ENCODE assay signal across 9 cellular contexts in the genomic region with DNA sequence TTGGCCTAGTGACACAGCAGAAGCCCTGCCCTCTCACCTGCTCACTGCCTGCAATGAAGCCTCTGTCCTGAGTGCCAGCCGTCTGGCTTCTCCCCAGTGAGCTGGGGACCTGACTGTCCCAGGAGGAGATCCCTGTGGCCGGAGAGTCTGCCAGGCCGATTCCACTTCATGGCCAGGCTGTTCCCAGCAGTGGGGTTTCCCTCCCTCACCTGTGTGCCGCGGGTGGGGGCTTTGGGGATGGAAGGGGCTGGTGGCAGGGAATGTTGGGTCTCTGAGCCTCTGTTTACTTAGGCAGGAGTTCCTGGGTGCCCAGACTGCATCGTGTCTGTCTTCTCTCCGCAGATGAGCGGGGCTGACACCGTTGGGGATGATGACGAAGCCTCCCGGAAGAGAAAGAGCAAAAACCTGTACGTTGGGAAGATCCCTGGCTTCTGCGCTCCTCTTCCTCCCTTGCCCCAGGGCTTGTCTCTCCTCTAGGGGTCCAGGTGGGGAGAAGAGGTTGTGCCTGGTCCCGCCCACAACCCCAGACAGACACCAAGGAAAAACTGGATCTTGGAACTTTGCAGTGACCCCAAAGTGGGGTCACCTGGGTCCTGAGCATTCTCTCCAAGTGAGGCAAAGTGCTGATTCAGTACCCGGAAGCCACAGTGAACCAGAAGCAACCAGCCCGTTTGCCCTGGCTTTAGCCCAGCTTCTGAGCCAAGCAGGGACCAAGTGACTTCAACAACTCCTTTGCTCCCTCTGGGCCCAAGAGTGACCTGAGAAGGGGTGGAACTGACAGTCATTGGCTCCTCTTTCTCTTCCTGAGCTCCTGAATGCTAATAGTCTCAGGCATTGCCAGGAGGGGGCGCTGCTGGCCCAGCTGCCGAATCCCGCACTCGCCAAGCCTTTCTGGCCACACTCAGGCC.
DNase-seq lines count a peak whose midpoint lies in the region; ATAC-seq lines count a peak whose summit lies in the region.
"Had no signal": no experiment of that assay in that cellular context is flagged by ENCODE, and none has a peak within 500 bp of the region (broad histone marks: within the 10 kb centered on the region; RNA-seq: fewer than 3 reads in every experiment).

No MANE protein-coding gene starts in this region.

- CTCF ChIA-PET in CD4-positive, alpha-beta memory T cell (lab: Charles Lee; ENCODE audit: partially characterized antibody): interaction anchor here (0.6 to 17.1 kb wide), 19 partner anchors 10 to 192 kb away, joined by 3 to 322 read pairs (median 3); a partner anchor contains a TSS

- H3K36me3 ChIP-seq in CD4-positive, alpha-beta memory T cell (ENCODE audit: insufficient read depth, low read length): peaks cover 10% of the 10 kb centered on the region

- DNase-seq in CD4-positive, alpha-beta memory T cell: peak in 4 of 5 donors; percentile 25 to 33 (median 28)
- peak; percentile 83 for DNase-seq in HuH-7.5 (ENCODE audit: low spot score)
- DNase-seq in SHP77 (lab: John Stamatoyannopoulos, UW): peak; percentile 56
- peak; percentile 62 for DNase-seq in activated naive CD4-positive, alpha-beta T cell treated with Interleukin-2 at 50 U/mL for 16 hours
- peak in 41 of 42 donors; percentile 73 to 93 (median 85) for DNase-seq in head of caudate nucleus
- peak; percentile 77 for DNase-seq in pons (ENCODE audit: low spot score)
- no peak for DNase-seq in cortex of kidney (lab: John Stamatoyannopoulos, UW)

- H3K4me3 ChIP-seq in CD4-positive, alpha-beta memory T cell (ENCODE audit: low read length in 2 of 2): no peak overlapping the region
- H3K4me3 ChIP-seq: SK-N-MC had no signal

- intact Hi-C loops in CD4-positive, alpha-beta memory T cell (cut with micrococcal nuclease): loop anchor here (1.0 to 2.0 kb wide), 4 partner anchors 12 to 317 kb away; no protein-coding TSS in a partner anchor
- intact Hi-C loops in head of caudate nucleus (cut with DNase I): no loop called here

- peaks cover 11 to 39% of the 10 kb centered on the region in 2 donors for H3K36me3 Mint-ChIP-seq in CD4-positive, alpha-beta memory T cell

- H3K27ac ChIP-seq in CD4-positive, alpha-beta memory T cell (ENCODE audit: low read depth, low read length): no peak overlapping the region
- H3K27ac ChIP-seq: SK-N-MC had no signal

- H3K4me1 ChIP-seq in CD4-positive, alpha-beta memory T cell (ENCODE audit: insufficient read depth, low read length): peaks cover 18% of the 10 kb centered on the region

- peaks cover 18 to 46% (median 25%) of the 10 kb centered on the region in 4 donors for H3K4me1 Mint-ChIP-seq in CD4-positive, alpha-beta memory T cell

- H3K27me3 ChIP-seq in CD4-positive, alpha-beta memory T cell (ENCODE audit: insufficient read depth, low read length): no peaks in the 10 kb centered on the region

- H3K27ac Mint-ChIP-seq in CD4-positive, alpha-beta memory T cell: peak overlapping the region in 3 of 7 donors; percentile 41 to 74 (median 73)

- H3K9me3 Mint-ChIP-seq in CD4-positive, alpha-beta memory T cell: peaks cover 0 to 2% (median 0%) of the 10 kb centered on the region in 8 donors

- no peaks in the 10 kb centered on the region for H3K9me3 ChIP-seq in CD4-positive, alpha-beta memory T cell (ENCODE audit: control insufficient read depth in 1 of 2, low read length in 2 of 2)

- no peaks in the 10 kb centered on the region for H3K27me3 Mint-ChIP-seq in CD4-positive, alpha-beta memory T cell

- POLR2A ChIA-PET in CD4-positive, alpha-beta memory T cell (lab: Charles Lee; ENCODE audit: partially characterized antibody): interaction anchor here (0.8 to 1.1 kb wide), 3 partner anchors 10 to 18 kb away, joined by 3 to 7 read pairs (median 3); no protein-coding TSS in a partner anchor

- H3K4me3 Mint-ChIP-seq in CD4-positive, alpha-beta memory T cell: no peak overlapping the region

- ATAC-seq in GM19324 (IDR thresholded peaks at IDR 0.05; ENCODE audit: low FRiP score, unreplicated experiment): peak; percentile 63
